In genomic region chr11:34358258-34358665, GRCh38 we compare ENCODE assay signal across 8 cellular contexts. TPM values are rescaled to one million over a fixed set of nuclear protein-coding genes. Genes with fewer than 3 reads are reported as not detected.
A peak's percentile ranks its signal among the peaks of the same experiment; 100 is the strongest.
DNase-seq lines count a peak whose midpoint lies in the region; ATAC-seq and TF ChIP-seq lines count a peak whose summit lies in the region.

No MANE protein-coding gene starts in this region.

- H3K4me3 Mint-ChIP-seq in CD8-positive, alpha-beta T cell = peak overlapping the region; percentile 87
- peak overlapping the region; percentile 82 for H3K4me3 Mint-ChIP-seq in nephron progenitor cell

- peaks cover 26% of the 10 kb centered on the region for H3K27me3 ChIP-seq in CD8-positive, alpha-beta T cell (ENCODE audit: insufficient read depth, low read length)

- ATAC-seq in CD8-positive, alpha-beta T cell = peak; percentile 22
- ATAC-seq in HG03175 (IDR thresholded peaks at IDR 0.05; ENCODE audit: unreplicated experiment) (no peak), HG02870 (IDR thresholded peaks at IDR 0.05; ENCODE audit: unreplicated experiment) (no peak)

- H3K4me1 Mint-ChIP-seq in CD8-positive, alpha-beta T cell (ENCODE audit: low read depth) = peaks cover 19% of the 10 kb centered on the region
- H3K4me1 Mint-ChIP-seq in nephron progenitor cell = peaks cover 31% of the 10 kb centered on the region

- intact Hi-C loops in CD8-positive, alpha-beta T cell (cut with DNase I, micrococcal nuclease) = loop anchor here (1.0 to 10.0 kb wide), 14 partner anchors 80 to 1776 kb away; partner anchors contain the start of genes QSER1 (in 2 of the 2), APIP (in 1 of the 2), C11orf91 (in 1 of the 2) and CAT (in 1 of the 2)

- no peak for TF ChIP-seq POLR2A in NB4 (IDR thresholded peaks at IDR 0.05; ENCODE audit: extremely low read depth, insufficient read length)

- CTCF ChIA-PET in CD8-positive, alpha-beta T cell (lab: Charles Lee) = interaction anchor here (0.6 to 9.5 kb wide), 20 partner anchors 12 to 371 kb away, joined by 3 to 119 read pairs (median 4); no protein-coding TSS in a partner anchor

- H3K36me3 Mint-ChIP-seq in CD8-positive, alpha-beta T cell = no peaks in the 10 kb centered on the region
- no peaks in the 10 kb centered on the region for H3K36me3 Mint-ChIP-seq in nephron progenitor cell (ENCODE audit: low read depth)

- peak in 1 of 7 experiments; percentile 15 for DNase-seq in CD8-positive, alpha-beta T cell
- DNase-seq in GM20000 (ENCODE audit: low spot score) (peak; percentile 42), NB4 (ENCODE audit: low read depth) (peak; percentile 86), UCSD-AML1 (lab: John Stamatoyannopoulos, UW; ENCODE audit: unreplicated experiment) (peak; percentile 81), fibroblast of pulmonary artery (ENCODE audit: low read depth) (peak; percentile 70), nephron progenitor cell (peak; percentile 63)

- no peaks in the 10 kb centered on the region for H3K9me3 Mint-ChIP-seq in CD8-positive, alpha-beta T cell
- no peaks in the 10 kb centered on the region for H3K9me3 Mint-ChIP-seq in nephron progenitor cell

- no peaks in the 10 kb centered on the region for H3K36me3 ChIP-seq in CD8-positive, alpha-beta T cell (ENCODE audit: insufficient read depth, low read length)

- TF ChIP-seq CTCF in CD8-positive, alpha-beta T cell (IDR thresholded peaks at IDR 0.05) = no peak
- TF ChIP-seq CTCF in GM20000 (IDR thresholded peaks at IDR 0.05; ENCODE audit: extremely low read depth, missing control alignments) (no peak), NB4 (IDR thresholded peaks at IDR 0.05; ENCODE audit: low read depth, low read length) (no peak), fibroblast of pulmonary artery (IDR thresholded peaks at IDR 0.05; ENCODE audit: low read length, missing control alignments) (no peak), nephron progenitor cell (IDR thresholded peaks at IDR 0.05) (no peak)

- no peaks in the 10 kb centered on the region for H3K9me3 ChIP-seq in CD8-positive, alpha-beta T cell (ENCODE audit: low read length)

- peaks cover 39% of the 10 kb centered on the region for H3K27me3 Mint-ChIP-seq in CD8-positive, alpha-beta T cell (ENCODE audit: low read depth)
- peaks cover 82% of the 10 kb centered on the region for H3K27me3 Mint-ChIP-seq in nephron progenitor cell (ENCODE audit: low read depth, poor library complexity)

- H3K4me3 ChIP-seq in CD8-positive, alpha-beta T cell (ENCODE audit: low read depth, low read length) = peak overlapping the region; percentile 86
- H3K4me3 ChIP-seq in NB4 (ENCODE audit: low read depth, low read length) (peak overlapping the region; percentile 68), fibroblast of pulmonary artery (replicated peaks; ENCODE audit: low read depth, low read length) (peak overlapping the region; percentile 59)

- POLR2A ChIA-PET in CD8-positive, alpha-beta T cell (lab: Charles Lee) = interaction anchor here (1.1 to 2.6 kb wide), 8 partner anchors 107 to 307 kb away, joined by 4 to 10 read pairs (median 5); partner anchors contain the start of gene CAPRIN1

- H3K27ac Mint-ChIP-seq in CD8-positive, alpha-beta T cell = peak overlapping the region; percentile 74
- H3K27ac Mint-ChIP-seq in nephron progenitor cell = no peak overlapping the region

- peak overlapping the region; percentile 38 for H3K27ac ChIP-seq in CD8-positive, alpha-beta T cell (ENCODE audit: low read depth, low read length)

- peaks cover 22% of the 10 kb centered on the region for H3K4me1 ChIP-seq in CD8-positive, alpha-beta T cell (ENCODE audit: insufficient read depth, low read length)

RNA-seq across cellular contexts. Expression of gene ABTB2, which starts 0.5 kb away (rescaled TPM):
- 1 to 10 TPM; 2.2 to 2.7 TPM for total RNA-seq in CD8-positive, alpha-beta T cell
